15 cellular contexts compared by ENCODE assay signal in genomic region chr9:134693641-134694367, GRCh38. TPM values are rescaled to one million over a fixed set of nuclear protein-coding genes. Genes with fewer than 3 reads are reported as not detected.
"Had no signal": no experiment of that assay in that cellular context is flagged by ENCODE, and none has a peak within 500 bp of the region (broad histone marks: within the 10 kb centered on the region; RNA-seq: fewer than 3 reads in every experiment).

No MANE protein-coding gene starts in this region.

- ATAC-seq: activated CD4-positive, alpha-beta T cell treated with anti-CD3 and anti-CD28 coated beads for 36 hours had no signal

- H3K4me3 ChIP-seq: ovary, SK-N-MC, skin epidermis, transverse colon had no signal

- H3K36me3 ChIP-seq: ovary, transverse colon had no signal

- H3K27ac ChIP-seq: ovary, skin epidermis, transverse colon, VCaP had no signal

- DNase-seq: activated CD4-positive, alpha-beta memory T cell treated with anti-CD3 and anti-CD28 coated beads, Interleukin-2, amount 10 ng/mL, durations not matched to agents 7 days and 5 days; activated CD4-positive, alpha-beta T cell treated with anti-CD3 and anti-CD28 coated beads for 36 hours; activated CD8-positive, alpha-beta memory T cell treated with anti-CD3 and anti-CD28 coated beads, Interleukin-2, amount 50 U/mL, for 48 hours; activated naive CD4-positive, alpha-beta T cell treated with anti-CD3 and anti-CD28 coated beads for 36 hours; caudate nucleus; cortex of kidney; effector memory CD4-positive, alpha-beta T cell; substantia nigra; T-cell; transverse colon had no signal

- H3K9me3 ChIP-seq: ovary, transverse colon had no signal

- H3K27me3 ChIP-seq: ovary, transverse colon had no signal

RNA-seq across cellular contexts. Expression of gene COL5A1, which starts 52.2 kb away (rescaled TPM):
- total RNA-seq: activated T-helper 1 cell treated with anti-CD3 and anti-CD28 coated beads, Interleukin-12 subunit alpha, Interleukin-12 subunit beta, Interleukin-2, Interleukin-4 antibody, amounts not matched to agents 30 ng/mL and 10 ng/mL and 1 ng/mL, durations not matched to agents 14 hours and 24 hours and 36 hours had no signal
